In genomic region chr6:167474171-167474570, GRCh38 we compare ENCODE assay signal across 26 cellular contexts.
DNase-seq lines count a peak whose midpoint lies in the region; ATAC-seq and TF ChIP-seq lines count a peak whose summit lies in the region.
"Had no signal": no experiment of that assay in that cellular context is flagged by ENCODE, and none has a peak within 500 bp of the region (broad histone marks: within the 10 kb centered on the region; RNA-seq: fewer than 3 reads in every experiment).

No MANE protein-coding gene starts in this region.

- peaks cover 2% of the 10 kb centered on the region for H3K27me3 Mint-ChIP-seq in activated CD8-positive, alpha-beta memory T cell treated with anti-CD3 and anti-CD28 coated beads, Interleukin-2, amount 10 ng/mL, durations not matched to agents 7 days and 5 days
- peaks cover 8% of the 10 kb centered on the region for H3K27me3 Mint-ChIP-seq in GM23338 (ENCODE audit: insufficient read depth, low read depth, poor library complexity)
- H3K27me3 Mint-ChIP-seq: CD4-positive, CD25-positive, alpha-beta regulatory T cell had no signal

- H3K4me3 ChIP-seq in GM23338: no peak overlapping the region
- no peak overlapping the region for H3K4me3 ChIP-seq in neuronal stem cell (ENCODE audit: low read length in 2 of 2)
- no peak overlapping the region for H3K4me3 ChIP-seq in mesenchymal stem cell (ENCODE audit: insufficient read depth in 1 of 2, low read depth in 1 of 2, low read length in 2 of 2)
- H3K4me3 ChIP-seq: A549, BLaER1, GM12878 had no signal

- H3K27me3 ChIP-seq in GM23338 (ENCODE audit: insufficient read depth) (no peaks in the 10 kb centered on the region), neuronal stem cell (ENCODE audit: control insufficient read depth in 3 of 3, insufficient read depth in 3 of 3, low read depth in 1 of 3, low read length in 3 of 3) (no peaks in the 10 kb centered on the region), mesenchymal stem cell (ENCODE audit: control insufficient read depth in 1 of 2, insufficient read depth in 1 of 2, low read length in 2 of 2) (no peaks in the 10 kb centered on the region)
- H3K27me3 ChIP-seq: BE2C, BLaER1 had no signal

- DNase-seq in activated CD8-positive, alpha-beta memory T cell treated with anti-CD3 and anti-CD28 coated beads, Interleukin-2, amount 10 ng/mL, durations not matched to agents 7 days and 5 days: peak; percentile 19
- DNase-seq in activated CD8-positive, alpha-beta memory T cell treated with anti-CD3 and anti-CD28 coated beads, Interleukin-2, amount 50 U/mL, for 4 hours: no peak
- DNase-seq in GM23338 (ENCODE audit: low spot score) (no peak), mesenteric fat pad (ENCODE audit: low spot score) (peak; percentile 82), neuronal stem cell (ENCODE audit: low spot score) (no peak), hippocampal formation (lab: John Stamatoyannopoulos, UW) (no peak), mesenchymal stem cell (no peak)
- DNase-seq: BE2C; C1 segment of cervical spinal cord; CD4-positive, alpha-beta memory T cell; CD4-positive, CD25-positive, alpha-beta regulatory T cell; CD8-positive, alpha-beta memory T cell; COR-L47; DMS 273 treated with DMSO at 0.1 percent for 48 hours; DMS153; DMS53; DMS79; DND-41; EL; GDM1 had no signal

- peak overlapping the region; percentile 50 for H3K18ac ChIP-seq in neuronal stem cell (ENCODE audit: low read length)
- H3K18ac ChIP-seq in mesenchymal stem cell (ENCODE audit: low read depth in 1 of 2, low read length in 2 of 2): no peak overlapping the region

- CTCF ChIA-PET in activated CD8-positive, alpha-beta memory T cell treated with anti-CD3 and anti-CD28 coated beads, Interleukin-2, amount 10 ng/mL, durations not matched to agents 7 days and 5 days (lab: Charles Lee): no interaction called here

- H3K79me1 ChIP-seq in neuronal stem cell (ENCODE audit: low read depth, low read length) (no peaks in the 10 kb centered on the region), mesenchymal stem cell (replicated peaks; ENCODE audit: low read length, poor library complexity, severe bottlenecking) (no peaks in the 10 kb centered on the region)

- no peak overlapping the region for H2AFZ ChIP-seq in GM23338
- H2AFZ ChIP-seq in neuronal stem cell (ENCODE audit: low read length): no peak overlapping the region
- no peak overlapping the region for H2AFZ ChIP-seq in mesenchymal stem cell (ENCODE audit: low read depth, low read length)

- H3K27ac ChIP-seq in GM23338 (ENCODE audit: low read depth) (no peak overlapping the region), neuronal stem cell (replicated peaks; ENCODE audit: low read length) (no peak overlapping the region), mesenchymal stem cell (ENCODE audit: low read length, poor library complexity, severe bottlenecking) (no peak overlapping the region)
- H3K27ac ChIP-seq: 22Rv1, A549, BLaER1 had no signal

- H3K79me2 ChIP-seq in GM23338 (replicated peaks; ENCODE audit: insufficient read depth): no peaks in the 10 kb centered on the region

- no peak overlapping the region for H3K4me3 Mint-ChIP-seq in activated CD8-positive, alpha-beta memory T cell treated with anti-CD3 and anti-CD28 coated beads, Interleukin-2, amount 10 ng/mL, durations not matched to agents 7 days and 5 days
- H3K4me3 Mint-ChIP-seq in GM23338: no peak overlapping the region; the same call in 2 of the 3 replicates
- H3K4me3 Mint-ChIP-seq: CD14-positive monocyte; CD4-positive, alpha-beta memory T cell; CD4-positive, CD25-positive, alpha-beta regulatory T cell; CD8-positive, alpha-beta memory T cell had no signal

- ATAC-seq in activated CD8-positive, alpha-beta memory T cell treated with anti-CD3 and anti-CD28 coated beads, Interleukin-2, amount 10 ng/mL, durations not matched to agents 7 days and 5 days: no peak
- ATAC-seq in GM23338: no peak
- ATAC-seq in HG02970 (IDR thresholded peaks at IDR 0.05; ENCODE audit: low FRiP score, unreplicated experiment): no peak
- ATAC-seq: A549, GM12878 had no signal

- no peak for TF ChIP-seq CTCF in GM23338 (conservative IDR thresholded peaks at IDR 0.05; ENCODE audit: low read depth in 2 of 2)

- H3K9me2 ChIP-seq in GM23338 (ENCODE audit: insufficient read depth): peaks cover 17% of the 10 kb centered on the region

- H2BK15ac ChIP-seq in neuronal stem cell (ENCODE audit: low read length): no peak overlapping the region
- no peak overlapping the region for H2BK15ac ChIP-seq in mesenchymal stem cell (ENCODE audit: low read depth, poor library complexity, severe bottlenecking)

- H3K9me3 Mint-ChIP-seq in activated CD8-positive, alpha-beta memory T cell treated with anti-CD3 and anti-CD28 coated beads, Interleukin-2, amount 10 ng/mL, durations not matched to agents 7 days and 5 days (ENCODE audit: low read depth): no peaks in the 10 kb centered on the region
- peaks cover 2% of the 10 kb centered on the region; the same call in 1 of the 3 replicates for H3K9me3 Mint-ChIP-seq in GM23338
- H3K9me3 Mint-ChIP-seq: CD8-positive, alpha-beta memory T cell had no signal

- H3K4me2 ChIP-seq in GM23338: no peak overlapping the region
- H3K4me2 ChIP-seq in neuronal stem cell (ENCODE audit: insufficient read depth, low read length, poor library complexity, severe bottlenecking): no peak overlapping the region
- no peak overlapping the region for H3K4me2 ChIP-seq in mesenchymal stem cell (ENCODE audit: low read length, poor library complexity, severe bottlenecking)
- H3K4me2 ChIP-seq: A549, BLaER1 had no signal

- no peak overlapping the region for H3K27ac Mint-ChIP-seq in activated CD8-positive, alpha-beta memory T cell treated with anti-CD3 and anti-CD28 coated beads, Interleukin-2, amount 10 ng/mL, durations not matched to agents 7 days and 5 days
- H3K27ac Mint-ChIP-seq in GM23338: no peak overlapping the region
- H3K27ac Mint-ChIP-seq: CD14-positive monocyte; CD4-positive, alpha-beta memory T cell; CD4-positive, CD25-positive, alpha-beta regulatory T cell had no signal

- H3F3A ChIP-seq in GM23338 (replicated peaks; ENCODE audit: low read depth): no peaks in the 10 kb centered on the region

- peaks cover 26% of the 10 kb centered on the region for H3K4me1 ChIP-seq in GM23338 (ENCODE audit: insufficient read depth)
- peaks cover 19 to 24% of the 10 kb centered on the region in 2 donors for H3K4me1 ChIP-seq in neuronal stem cell (ENCODE audit: control insufficient read depth in 2 of 2, insufficient read depth in 1 of 2, low read depth in 1 of 2, low read length in 2 of 2)
- H3K4me1 ChIP-seq in mesenchymal stem cell (ENCODE audit: control insufficient read depth, insufficient read depth, low read depth, low read length): peaks cover 2% of the 10 kb centered on the region
- H3K4me1 ChIP-seq: A549 had no signal

- H3K23ac ChIP-seq in neuronal stem cell (ENCODE audit: low read depth, low read length, poor library complexity) (no peak overlapping the region), mesenchymal stem cell (ENCODE audit: low read length in 2 of 2) (no peak overlapping the region)

- no peaks in the 10 kb centered on the region for H4K20me1 ChIP-seq in GM23338 (replicated peaks; ENCODE audit: insufficient read depth)
- H4K20me1 ChIP-seq: BLaER1 had no signal

- no peaks in the 10 kb centered on the region for H3K36me3 Mint-ChIP-seq in activated CD8-positive, alpha-beta memory T cell treated with anti-CD3 and anti-CD28 coated beads, Interleukin-2, amount 10 ng/mL, durations not matched to agents 7 days and 5 days
- H3K36me3 Mint-ChIP-seq in GM23338 (ENCODE audit: low read depth): no peaks in the 10 kb centered on the region
- H3K36me3 Mint-ChIP-seq: CD14-positive monocyte; CD4-positive, alpha-beta memory T cell; CD4-positive, CD25-positive, alpha-beta regulatory T cell; CD8-positive, alpha-beta memory T cell had no signal

- H3K4ac ChIP-seq in neuronal stem cell (ENCODE audit: low read length): peak overlapping the region; percentile 55
- no peak overlapping the region for H3K4ac ChIP-seq in mesenchymal stem cell (ENCODE audit: low read depth in 1 of 2, low read length in 2 of 2)

- H3K36me3 ChIP-seq in GM23338 (ENCODE audit: insufficient read depth) (no peaks in the 10 kb centered on the region), neuronal stem cell (replicated peaks in 1 of 2; ENCODE audit: control insufficient read depth in 2 of 2, insufficient read depth in 2 of 2, low read length in 2 of 2) (no peaks in the 10 kb centered on the region), mesenchymal stem cell (ENCODE audit: control insufficient read depth in 1 of 2, insufficient read depth in 2 of 2, low read depth in 1 of 2, low read length in 2 of 2) (no peaks in the 10 kb centered on the region)
- H3K36me3 ChIP-seq: BE2C, BLaER1 had no signal

- H4K91ac ChIP-seq in neuronal stem cell (ENCODE audit: low read depth, low read length, poor library complexity) (no peak overlapping the region), mesenchymal stem cell (ENCODE audit: low read length) (no peak overlapping the region)

- H2AK5ac ChIP-seq in neuronal stem cell (ENCODE audit: low read depth, low read length): peak overlapping the region; percentile 94
- no peak overlapping the region for H2AK5ac ChIP-seq in mesenchymal stem cell (ENCODE audit: low read length, severe bottlenecking)

- peak overlapping the region; percentile 56 for H2BK120ac ChIP-seq in neuronal stem cell (ENCODE audit: low read depth, low read length)
- no peak overlapping the region for H2BK120ac ChIP-seq in mesenchymal stem cell (ENCODE audit: low read depth, low read length)

- H2BK5ac ChIP-seq in neuronal stem cell (ENCODE audit: low read length): peak overlapping the region; percentile 30
- H2BK5ac ChIP-seq in mesenchymal stem cell (ENCODE audit: low read depth, low read length, poor library complexity, severe bottlenecking): no peak overlapping the region

- H3K14ac ChIP-seq in neuronal stem cell (ENCODE audit: low read length) (no peak overlapping the region), mesenchymal stem cell (ENCODE audit: low read length in 2 of 2) (no peak overlapping the region)

- H4K8ac ChIP-seq in neuronal stem cell (ENCODE audit: low read depth, low read length) (no peak overlapping the region), mesenchymal stem cell (ENCODE audit: low read length) (no peak overlapping the region)

- H3K9me3 ChIP-seq in neuronal stem cell (replicated peaks in 1 of 2; ENCODE audit: control insufficient read depth in 2 of 2, insufficient read depth in 1 of 2, low read depth in 1 of 2, low read length in 2 of 2) (peaks cover 0 to 2% of the 10 kb centered on the region in 2 donors), mesenchymal stem cell (ENCODE audit: control insufficient read depth, low read length) (no peaks in the 10 kb centered on the region)
- H3K9me3 ChIP-seq: A549, BE2C, BLaER1 had no signal

- no peaks in the 10 kb centered on the region for H3K4me1 Mint-ChIP-seq in activated CD8-positive, alpha-beta memory T cell treated with anti-CD3 and anti-CD28 coated beads, Interleukin-2, amount 10 ng/mL, durations not matched to agents 7 days and 5 days
- H3K4me1 Mint-ChIP-seq in GM23338: peaks cover 41% of the 10 kb centered on the region
- H3K4me1 Mint-ChIP-seq: CD14-positive monocyte; CD4-positive, CD25-positive, alpha-beta regulatory T cell had no signal

- H2BK12ac ChIP-seq in neuronal stem cell (ENCODE audit: low read length) (no peak overlapping the region), mesenchymal stem cell (ENCODE audit: low read length in 2 of 2) (no peak overlapping the region)

- WGBS in neuronal stem cell (ENCODE audit: extremely low coverage in 2 of 2, insufficient read length in 2 of 2, insufficient replicate concordance in 1 of 2), 2 donors: no CpG with 5 or more reads among the region's 8 CpGs
- 78% methylated on average over 8 of the region's 8 CpGs for WGBS in mesenchymal stem cell

- H3K9ac ChIP-seq in neuronal stem cell (ENCODE audit: low read depth, low read length, poor library complexity) (no peak overlapping the region), mesenchymal stem cell (ENCODE audit: low read length) (no peak overlapping the region)
- H3K9ac ChIP-seq: BLaER1 had no signal

Comparison
In these comparisons a context has a peak if more than half of its experiments do, and no peak if none do; other contexts are left out.
1. DNase-seq: peak in activated CD8-positive, alpha-beta memory T cell treated with anti-CD3 and anti-CD28 coated beads, Interleukin-2, amount 10 ng/mL, durations not matched to agents 7 days and 5 days (single experiment) and mesenteric fat pad (single experiment); none in activated CD8-positive, alpha-beta memory T cell treated with anti-CD3 and anti-CD28 coated beads, Interleukin-2, amount 50 U/mL, for 4 hours (single experiment), GM23338 (single experiment), neuronal stem cell (single experiment), hippocampal formation (0 of 2) and mesenchymal stem cell (single experiment).